Comparison of ENCODE assay signal across 22 cellular contexts in genomic region chr11:119237515-119237914, GRCh38. TPM values are rescaled to one million over a fixed set of nuclear protein-coding genes. Genes with fewer than 3 reads are reported as not detected.
DNase-seq lines count a peak whose midpoint lies in the region; FAIRE-seq and TF ChIP-seq lines count a peak whose summit lies in the region.
"Had no signal": no experiment of that assay in that cellular context is flagged by ENCODE, and none has a peak within 500 bp of the region (broad histone marks: within the 10 kb centered on the region; RNA-seq: fewer than 3 reads in every experiment).

No MANE protein-coding gene starts in this region.

- H3K79me2 ChIP-seq in smooth muscle cell (ENCODE audit: low read depth) = peaks cover 59% of the 10 kb centered on the region

- H3K36me3 Mint-ChIP-seq in activated naive CD8-positive, alpha-beta T cell = peaks cover 19% of the 10 kb centered on the region
- peaks cover 62% of the 10 kb centered on the region for H3K36me3 Mint-ChIP-seq in activated naive CD8-positive, alpha-beta T cell treated with anti-CD3 and anti-CD28 coated beads for 36 hours

- H3K36me3 ChIP-seq in smooth muscle cell (ENCODE audit: low read depth) = no peaks in the 10 kb centered on the region
- H3K36me3 ChIP-seq in prostate gland = no peaks in the 10 kb centered on the region

- H3K27me3 ChIP-seq in smooth muscle cell (ENCODE audit: low read depth) (no peaks in the 10 kb centered on the region), prostate gland (replicated peaks; ENCODE audit: insufficient read depth) (no peaks in the 10 kb centered on the region)
- H3K27me3 ChIP-seq: BLaER1 had no signal

- H3K9ac ChIP-seq in smooth muscle cell (ENCODE audit: low read depth) = no peak overlapping the region
- H3K9ac ChIP-seq: BLaER1, SK-N-SH had no signal

- H2AFZ ChIP-seq in smooth muscle cell (ENCODE audit: low read depth) = no peak overlapping the region

- H3K27ac Mint-ChIP-seq in activated naive CD8-positive, alpha-beta T cell = peak overlapping the region; percentile 17
- no peak overlapping the region for H3K27ac Mint-ChIP-seq in activated naive CD8-positive, alpha-beta T cell treated with anti-CD3 and anti-CD28 coated beads for 36 hours

- H3K4me2 ChIP-seq in smooth muscle cell = no peak overlapping the region
- H3K4me2 ChIP-seq: A549, BLaER1 had no signal

- no peaks in the 10 kb centered on the region for H3K9me3 Mint-ChIP-seq in activated naive CD8-positive, alpha-beta T cell (ENCODE audit: low read depth)
- peaks cover 3% of the 10 kb centered on the region for H3K9me3 Mint-ChIP-seq in activated naive CD8-positive, alpha-beta T cell treated with anti-CD3 and anti-CD28 coated beads for 36 hours
- H3K9me3 Mint-ChIP-seq: CD8-positive, alpha-beta memory T cell had no signal

- no peaks in the 10 kb centered on the region for H3K27me3 Mint-ChIP-seq in activated naive CD8-positive, alpha-beta T cell
- no peaks in the 10 kb centered on the region for H3K27me3 Mint-ChIP-seq in activated naive CD8-positive, alpha-beta T cell treated with anti-CD3 and anti-CD28 coated beads for 36 hours
- H3K27me3 Mint-ChIP-seq: CD8-positive, alpha-beta memory T cell had no signal

- no peak overlapping the region for H3K4me3 ChIP-seq in smooth muscle cell
- H3K4me3 ChIP-seq in prostate gland = no peak overlapping the region
- H3K4me3 ChIP-seq: A549, BLaER1, K562 had no signal

- peaks cover 4% of the 10 kb centered on the region for H3K4me1 ChIP-seq in smooth muscle cell (ENCODE audit: low read depth)
- no peaks in the 10 kb centered on the region for H3K4me1 ChIP-seq in prostate gland (replicated peaks)

- intact Hi-C loops in prostate gland (cut with DNase I) = no loop called here

- TF ChIP-seq CTCF in smooth muscle cell (IDR thresholded peaks at IDR 0.05; ENCODE audit: borderline replicate concordance, insufficient read depth, poor library complexity, severe bottlenecking) = no peak
- TF ChIP-seq CTCF in prostate gland (IDR thresholded peaks at IDR 0.05) = no peak

- no peak overlapping the region for H3K4me3 Mint-ChIP-seq in activated naive CD8-positive, alpha-beta T cell
- H3K4me3 Mint-ChIP-seq in activated naive CD8-positive, alpha-beta T cell treated with anti-CD3 and anti-CD28 coated beads for 36 hours = no peak overlapping the region
- H3K4me3 Mint-ChIP-seq: CD8-positive, alpha-beta memory T cell had no signal

- peaks cover 84% of the 10 kb centered on the region for H4K20me1 ChIP-seq in smooth muscle cell (ENCODE audit: low read depth)

- peak overlapping the region; percentile 62 for H3K27ac ChIP-seq in smooth muscle cell (ENCODE audit: low read depth)
- no peak overlapping the region for H3K27ac ChIP-seq in prostate gland
- H3K27ac ChIP-seq: A549, BLaER1 had no signal

- H3K4me1 Mint-ChIP-seq in activated naive CD8-positive, alpha-beta T cell (ENCODE audit: low read depth) = peaks cover 63% of the 10 kb centered on the region
- H3K4me1 Mint-ChIP-seq in activated naive CD8-positive, alpha-beta T cell treated with anti-CD3 and anti-CD28 coated beads for 36 hours = peaks cover 52% of the 10 kb centered on the region

- H3F3A ChIP-seq in smooth muscle cell (ENCODE audit: low read depth) = peaks cover 4% of the 10 kb centered on the region

- no peak for DNase-seq in activated naive CD8-positive, alpha-beta T cell treated with anti-CD3 and anti-CD28 coated beads for 36 hours
- DNase-seq in GM19239 (ENCODE audit: insufficient read length, low spot score) (no peak), MV-4-11 (lab: John Stamatoyannopoulos, UW) (peak; percentile 61), smooth muscle cell (lab: John Stamatoyannopoulos, UW; ENCODE audit: unreplicated experiment) (no peak), prostate gland (ENCODE audit: low spot score) (no peak), GM03348 (ENCODE audit: low spot score) (no peak)
- DNase-seq in activated CD4-positive, CD25-positive, alpha-beta regulatory T cell (lab: John Stamatoyannopoulos, UW) = no peak
- DNase-seq: CD8-positive, alpha-beta memory T cell; DMS53; GOT3; NCI-H1417; NCI-H187; NCI-H446; NCI-H69; OCI-M1; SHP77; SK-N-SH; T-helper 1 cell had no signal

- no peak for TF ChIP-seq POLR2A in prostate gland (IDR thresholded peaks at IDR 0.05)

- peak; percentile 95 for FAIRE-seq in GM19239 (lab: Jason Lieb, UNC)
- FAIRE-seq: A549, K562 had no signal

- no peaks in the 10 kb centered on the region for H3K9me3 ChIP-seq in smooth muscle cell (replicated peaks; ENCODE audit: low read depth)
- H3K9me3 ChIP-seq in prostate gland = no peaks in the 10 kb centered on the region
- H3K9me3 ChIP-seq: A549, SK-N-SH had no signal

RNA-seq across cellular contexts. Expression of gene CBL, which starts 31.4 kb away (rescaled TPM):
- total RNA-seq in activated naive CD8-positive, alpha-beta T cell treated with anti-CD3 and anti-CD28 coated beads for 36 hours = 10 to 100 TPM; 21.4 TPM
- total RNA-seq in smooth muscle cell (17.6 and 18.9 TPM in 2 replicates), prostate gland (10 to 100 TPM in 1 of 2 donors, 1 to 10 TPM in 1; 9.8 to 38.8 TPM)
- polyA plus RNA-seq in smooth muscle cell = 5.0 and 5.7 TPM in 2 replicates

RNA-seq across cellular contexts. Expression of gene NHERF4, which starts 52.2 kb away (rescaled TPM):
- total RNA-seq in activated naive CD8-positive, alpha-beta T cell treated with anti-CD3 and anti-CD28 coated beads for 36 hours = not detected
- total RNA-seq in smooth muscle cell (not detected in 2 replicates), prostate gland (not detected)
- 0.34 and 0.39 TPM in 2 replicates for polyA plus RNA-seq in smooth muscle cell
- total RNA-seq: K562 had no signal
- polyA plus RNA-seq: CD8-positive, alpha-beta memory T cell; K562; SK-N-SH had no signal
